In genomic region chr5:161382702-161383101, GRCh38 we compare ENCODE assay signal across 24 cellular contexts.
"Had no signal": no experiment of that assay in that cellular context is flagged by ENCODE, and none has a peak within 500 bp of the region (broad histone marks: within the 10 kb centered on the region; RNA-seq: fewer than 3 reads in every experiment).

No MANE protein-coding gene starts in this region.

- H3K4me1 Mint-ChIP-seq: naive thymus-derived CD4-positive, alpha-beta T cell; neural crest cell; stimulated activated effector memory CD8-positive, alpha-beta T cell treated with anti-CD3 and anti-CD28 coated beads, Interleukin-12 subunit alpha, Interleukin-12 subunit beta, amount 100 ng/mL, for 72 hours; stimulated activated naive CD8-positive, alpha-beta T cell treated with anti-CD3 and anti-CD28 coated beads, Interleukin-15, amount 100 ng/mL, for 72 hours had no signal

- ATAC-seq: left colon; left lung; lower lobe of right lung; mucosa of descending colon; naive thymus-derived CD4-positive, alpha-beta T cell; natural killer cell treated with Interleukin-12 subunit alpha and Interleukin-12 subunit beta and Interleukin-15 and Interleukin-18, amount 100 ng/mL, for 72 hours; pancreas; right cardiac atrium; sciatic nerve; stimulated activated effector memory CD8-positive, alpha-beta T cell treated with anti-CD3 and anti-CD28 coated beads, Interleukin-12 subunit alpha, Interleukin-12 subunit beta, amount 100 ng/mL, for 72 hours; stimulated activated naive CD8-positive, alpha-beta T cell treated with anti-CD3 and anti-CD28 coated beads, Interleukin-15, amount 100 ng/mL, for 72 hours had no signal

- FAIRE-seq: keratinocyte, pancreas had no signal

- H3K9me3 Mint-ChIP-seq: neural crest cell, type B pancreatic cell had no signal

- DNase-seq: hippocampal formation; kidney glomerular epithelial cell; left colon; left lung; lower lobe of right lung; mammary epithelial cell; midbrain; mucosa of descending colon; naive thymus-derived CD4-positive, alpha-beta T cell; nucleus accumbens; pancreas; posterior cingulate gyrus; retina; right cardiac atrium; stimulated activated CD4-positive, alpha-beta T cell treated with anti-CD3 and anti-CD28 coated beads, Interleukin-4, amount 100 ng/mL, for 24 hours; stimulated activated naive CD4-positive, alpha-beta T cell treated with Interleukin-2 at 50 U/mL for 16 hours; stimulated activated naive CD8-positive, alpha-beta T cell treated with anti-CD3 and anti-CD28 coated beads, Interleukin-15, amount 100 ng/mL, for 72 hours; uterus had no signal

- H3K27ac Mint-ChIP-seq: naive thymus-derived CD4-positive, alpha-beta T cell; natural killer cell treated with Interleukin-12 subunit alpha and Interleukin-12 subunit beta and Interleukin-15 and Interleukin-18, amount 100 ng/mL, for 72 hours; stimulated activated effector memory CD8-positive, alpha-beta T cell treated with anti-CD3 and anti-CD28 coated beads, Interleukin-12 subunit alpha, Interleukin-12 subunit beta, amount 100 ng/mL, for 72 hours; stimulated activated naive CD8-positive, alpha-beta T cell treated with anti-CD3 and anti-CD28 coated beads, Interleukin-15, amount 100 ng/mL, for 72 hours; type B pancreatic cell had no signal

- H3K36me3 Mint-ChIP-seq: naive thymus-derived CD4-positive, alpha-beta T cell; natural killer cell treated with Interleukin-12 subunit alpha and Interleukin-12 subunit beta and Interleukin-15 and Interleukin-18, amount 100 ng/mL, for 72 hours; stimulated activated effector memory CD8-positive, alpha-beta T cell treated with anti-CD3 and anti-CD28 coated beads, Interleukin-12 subunit alpha, Interleukin-12 subunit beta, amount 100 ng/mL, for 72 hours; type B pancreatic cell had no signal

- H3K27me3 Mint-ChIP-seq: natural killer cell treated with Interleukin-12 subunit alpha and Interleukin-12 subunit beta and Interleukin-15 and Interleukin-18, amount 100 ng/mL, for 72 hours; stimulated activated naive CD8-positive, alpha-beta T cell treated with anti-CD3 and anti-CD28 coated beads, Interleukin-15, amount 100 ng/mL, for 72 hours; type B pancreatic cell had no signal

- H3K4me3 Mint-ChIP-seq: naive thymus-derived CD4-positive, alpha-beta T cell; natural killer cell treated with Interleukin-12 subunit alpha and Interleukin-12 subunit beta and Interleukin-15 and Interleukin-18, amount 100 ng/mL, for 72 hours; neural crest cell; stimulated activated effector memory CD8-positive, alpha-beta T cell treated with anti-CD3 and anti-CD28 coated beads, Interleukin-12 subunit alpha, Interleukin-12 subunit beta, amount 100 ng/mL, for 72 hours; stimulated activated naive CD8-positive, alpha-beta T cell treated with anti-CD3 and anti-CD28 coated beads, Interleukin-15, amount 100 ng/mL, for 72 hours; type B pancreatic cell had no signal
